ENCODE assay signal across 8 cellular contexts in the genomic region with DNA sequence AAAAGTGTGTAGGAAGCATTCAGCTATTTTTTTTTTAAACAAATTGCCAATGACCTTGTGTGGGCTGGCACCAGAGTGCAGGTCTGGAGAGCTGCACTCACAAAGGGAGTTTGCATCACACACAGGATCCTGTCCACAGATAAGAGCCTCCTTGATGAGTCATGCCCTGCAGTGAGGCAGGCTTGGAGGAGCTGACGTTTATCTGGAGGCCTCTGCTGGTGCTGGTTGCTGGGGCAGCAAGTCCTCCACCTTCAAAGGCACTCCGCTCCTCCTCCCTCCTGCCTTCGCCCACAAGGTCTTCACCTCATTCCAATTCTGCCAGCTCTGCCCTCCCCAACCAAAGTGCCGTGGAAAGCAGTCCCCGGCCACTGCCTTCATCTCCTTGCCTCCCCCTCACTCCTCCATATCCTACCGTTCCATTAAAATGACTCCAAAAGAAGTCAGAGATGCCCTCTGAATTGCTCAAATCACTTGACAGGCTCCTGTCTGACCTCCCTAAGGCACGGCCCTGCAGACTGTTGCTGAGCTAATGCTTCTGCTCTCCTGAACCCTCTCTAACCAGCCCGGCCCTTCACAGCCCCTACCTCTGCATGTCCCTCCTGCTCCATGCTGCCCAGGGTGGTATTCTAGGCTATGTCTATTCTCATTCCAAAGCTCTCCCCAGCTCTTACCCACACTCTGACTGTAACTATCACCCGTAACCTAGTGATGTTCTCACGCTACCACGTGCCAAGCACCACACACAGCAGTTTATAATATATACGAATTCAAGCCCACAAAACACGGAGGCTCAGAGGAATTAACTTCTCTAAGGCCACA. TPM values are rescaled to one million over a fixed set of nuclear protein-coding genes. Genes with fewer than 3 reads are reported as not detected.
A peak's percentile ranks its signal among the peaks of the same experiment; 100 is the strongest.
DNase-seq lines count a peak whose midpoint lies in the region; ATAC-seq and TF ChIP-seq lines count a peak whose summit lies in the region.

No MANE protein-coding gene starts in this region.

- H3K9me3 Mint-ChIP-seq in Calu3 (ENCODE audit: low read depth, unreplicated experiment), result no peaks in the 10 kb centered on the region
- H3K9me3 Mint-ChIP-seq in activated CD4-positive, alpha-beta memory T cell treated with anti-CD3 and anti-CD28 coated beads for 36 hours, result no peaks in the 10 kb centered on the region

- CTCF ChIA-PET in Calu3 (lab: Charles Lee), result interaction anchor here (0.6 to 2.6 kb wide), 7 partner anchors 9 to 783 kb away, joined by 3 to 15 read pairs (median 7); no protein-coding TSS in a partner anchor
- CTCF ChIA-PET in activated CD4-positive, alpha-beta memory T cell treated with anti-CD3 and anti-CD28 coated beads for 36 hours (lab: Charles Lee), result interaction anchor here (0.6 to 4.3 kb wide), 4 partner anchors 9 to 90 kb away, joined by 3 to 16 read pairs (median 7); no protein-coding TSS in a partner anchor

- intact Hi-C loops in Calu3 (cut with micrococcal nuclease; ENCODE audit: unreplicated experiment), result loop anchor here (5.0 kb wide), 1 partner anchor 76 kb away; no protein-coding TSS in a partner anchor
- intact Hi-C loops in activated CD4-positive, alpha-beta memory T cell treated with anti-CD3 and anti-CD28 coated beads for 36 hours (cut with micrococcal nuclease), result no loop called here
- intact Hi-C loops in posterior cingulate gyrus (cut with DNase I), result no loop called here

- BruUV-seq in Calu3 (replicated peaks; lab: Mats Ljungman, UMichigan), result no TSS peak

- H3K4me1 Mint-ChIP-seq in Calu3 (ENCODE audit: low read depth, unreplicated experiment), result peaks cover 5% of the 10 kb centered on the region
- H3K4me1 Mint-ChIP-seq in activated CD4-positive, alpha-beta memory T cell treated with anti-CD3 and anti-CD28 coated beads for 36 hours (ENCODE audit: low read depth), result no peaks in the 10 kb centered on the region

- ATAC-seq in GM19397 (IDR thresholded peaks at IDR 0.05; ENCODE audit: unreplicated experiment), result no peak
- no peak for ATAC-seq in HG03196 (IDR thresholded peaks at IDR 0.05; ENCODE audit: unreplicated experiment)

- no peaks in the 10 kb centered on the region for H3K27me3 Mint-ChIP-seq in Calu3 (ENCODE audit: unreplicated experiment)
- peaks cover 7% of the 10 kb centered on the region for H3K27me3 Mint-ChIP-seq in activated CD4-positive, alpha-beta memory T cell treated with anti-CD3 and anti-CD28 coated beads for 36 hours

- H3K36me3 Mint-ChIP-seq in Calu3 (ENCODE audit: insufficient read depth, unreplicated experiment), result peaks cover 16% of the 10 kb centered on the region
- H3K36me3 Mint-ChIP-seq in activated CD4-positive, alpha-beta memory T cell treated with anti-CD3 and anti-CD28 coated beads for 36 hours, result no peaks in the 10 kb centered on the region

- peak; percentile 78 for TF ChIP-seq POLR2A in erythroblast (IDR thresholded peaks at IDR 0.05; ENCODE audit: low read length)

- POLR2A ChIA-PET in activated CD4-positive, alpha-beta memory T cell treated with anti-CD3 and anti-CD28 coated beads for 36 hours (lab: Charles Lee), result no interaction called here

- peak; percentile 85 for DNase-seq in Calu3
- DNase-seq in NCI-H2029 (lab: John Stamatoyannopoulos, UW), result peak; percentile 95
- DNase-seq in activated CD4-positive, alpha-beta memory T cell treated with anti-CD3 and anti-CD28 coated beads for 36 hours, result peak; percentile 72
- DNase-seq in erythroblast (lab: John Stamatoyannopoulos, UW), result peak; percentile 96 to 99
- peak in 7 of 10 donors; percentile 43 to 95 (median 74) for DNase-seq in posterior cingulate gyrus
- DNase-seq in C1 segment of cervical spinal cord (lab: John Stamatoyannopoulos, UW), result no peak

- TF ChIP-seq CTCF in Calu3 (IDR thresholded peaks at IDR 0.05; ENCODE audit: unreplicated experiment), result no peak

- H3K4me3 Mint-ChIP-seq in Calu3 (ENCODE audit: low read depth, unreplicated experiment), result no peak overlapping the region
- no peak overlapping the region for H3K4me3 Mint-ChIP-seq in activated CD4-positive, alpha-beta memory T cell treated with anti-CD3 and anti-CD28 coated beads for 36 hours

- no peak overlapping the region for H3K27ac Mint-ChIP-seq in Calu3 (ENCODE audit: unreplicated experiment)
- no peak overlapping the region for H3K27ac Mint-ChIP-seq in activated CD4-positive, alpha-beta memory T cell treated with anti-CD3 and anti-CD28 coated beads for 36 hours

RNA-seq across cellular contexts. Expression of a gene that starts 30.9 kb away (rescaled TPM):
- 8.7 and 9.7 TPM in 2 replicates for total RNA-seq in Calu3 (2022)
- total RNA-seq in activated CD4-positive, alpha-beta memory T cell treated with anti-CD3 and anti-CD28 coated beads for 36 hours, result under 1 TPM in 1 of 2 experiments, not detected in 1; 0.02 TPM

Comparison
In these comparisons a context has a peak if more than half of its experiments do, and no peak if none do; other contexts are left out.
1. DNase-seq: peak in Calu3 (single experiment), NCI-H2029 (single experiment), activated CD4-positive, alpha-beta memory T cell treated with anti-CD3 and anti-CD28 coated beads for 36 hours (single experiment), erythroblast (2 of 2) and posterior cingulate gyrus (7 of 10); none in C1 segment of cervical spinal cord (0 of 14).